ENCODE assay signal across 9 cellular contexts in the genomic region with DNA sequence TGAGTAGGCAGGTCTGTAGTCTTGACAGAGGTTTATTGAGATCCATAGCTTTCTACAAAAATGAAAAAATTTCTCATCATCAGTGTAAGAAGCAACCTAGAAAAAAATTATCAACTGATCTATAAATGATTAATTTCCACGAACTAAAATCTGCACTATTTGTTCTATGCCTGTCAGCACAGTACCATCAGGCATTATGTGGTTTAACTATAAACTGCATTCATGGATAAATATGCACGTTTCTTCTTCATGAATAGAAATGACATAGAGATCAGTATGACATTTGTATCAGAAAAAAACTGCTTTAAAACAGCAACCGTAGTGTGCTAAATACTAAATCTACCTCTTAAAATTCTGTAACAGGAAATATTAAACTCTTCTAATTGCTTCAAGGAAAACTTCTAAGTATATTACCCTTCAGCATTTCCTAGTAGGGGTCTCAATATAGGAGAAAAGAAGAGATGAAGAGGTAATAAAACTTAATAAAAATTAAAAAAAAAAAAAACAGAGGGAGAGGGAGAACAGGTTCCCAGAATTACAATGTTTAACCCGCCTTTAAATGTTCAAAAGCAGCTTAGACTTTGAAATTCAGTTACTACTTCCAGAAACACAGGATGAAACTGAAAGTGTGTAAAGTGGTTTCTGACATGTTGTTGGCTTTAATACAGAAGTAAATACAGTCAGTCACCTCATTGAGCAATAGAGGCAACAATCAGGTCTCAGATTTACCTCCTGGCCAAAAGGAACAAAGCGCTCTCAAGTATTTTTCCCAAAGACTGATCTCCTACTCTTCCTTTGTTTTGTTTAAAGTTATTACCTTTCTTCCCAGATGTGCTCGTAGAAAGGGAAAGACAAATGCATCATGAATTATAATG.
DNase-seq lines count a peak whose midpoint lies in the region; ATAC-seq and TF ChIP-seq lines count a peak whose summit lies in the region.
"Had no signal": no experiment of that assay in that cellular context is flagged by ENCODE, and none has a peak within 500 bp of the region (broad histone marks: within the 10 kb centered on the region; RNA-seq: fewer than 3 reads in every experiment).

No MANE protein-coding gene starts in this region.

- H3K4me2 ChIP-seq in neuronal stem cell (ENCODE audit: insufficient read depth, low read length, poor library complexity, severe bottlenecking), result no peak overlapping the region

- H3K27ac Mint-ChIP-seq in T-helper 1 cell treated with Interleukin-12 subunit alpha and Interleukin-12 subunit beta and Interleukin-4 antibody, amounts not matched to agents 30 μg/mL and 1 μg/mL, for 36 hours, result peak overlapping the region; percentile 59
- peak overlapping the region in 1 of 9 donors; percentile 84 for H3K27ac Mint-ChIP-seq in naive thymus-derived CD4-positive, alpha-beta T cell
- H3K27ac Mint-ChIP-seq in mesothelial cell of epicardium, result no peak overlapping the region
- H3K27ac Mint-ChIP-seq: stimulated activated naive CD8-positive, alpha-beta T cell treated with anti-CD3 and anti-CD28 coated beads, Interleukin-15, amount 100 ng/mL, for 72 hours had no signal

- no peak overlapping the region for H3K4me3 ChIP-seq in naive thymus-derived CD4-positive, alpha-beta T cell (ENCODE audit: low read length)
- no peak overlapping the region for H3K4me3 ChIP-seq in neuronal stem cell (ENCODE audit: low read length in 2 of 2)

- POLR2A ChIA-PET in naive thymus-derived CD4-positive, alpha-beta T cell (lab: Charles Lee), result no interaction called here

- no peak overlapping the region for H3K9ac ChIP-seq in neuronal stem cell (ENCODE audit: low read depth, low read length, poor library complexity)

- no peak for DNase-seq in naive thymus-derived CD4-positive, alpha-beta T cell
- DNase-seq in D341Med (ENCODE audit: low spot score), result no peak
- no peak for DNase-seq in activated CD4-positive, alpha-beta T cell treated with anti-CD3 and anti-CD28 coated beads for 1 hour
- DNase-seq in mesothelial cell of epicardium (ENCODE audit: low spot score in 2 of 2, unreplicated experiment in 2 of 2), result no peak
- no peak for DNase-seq in neuronal stem cell (ENCODE audit: low spot score)
- DNase-seq: stimulated activated naive CD8-positive, alpha-beta T cell treated with anti-CD3 and anti-CD28 coated beads, Interleukin-15, amount 100 ng/mL, for 72 hours had no signal

- no peak overlapping the region for H3K4ac ChIP-seq in neuronal stem cell (ENCODE audit: low read length)

- H3K9me3 Mint-ChIP-seq in T-helper 1 cell treated with Interleukin-12 subunit alpha and Interleukin-12 subunit beta and Interleukin-4 antibody, amounts not matched to agents 30 μg/mL and 1 μg/mL, for 36 hours, result peaks cover 9% of the 10 kb centered on the region
- peaks cover 0 to 9% (median 5%) of the 10 kb centered on the region in 11 donors for H3K9me3 Mint-ChIP-seq in naive thymus-derived CD4-positive, alpha-beta T cell
- H3K9me3 Mint-ChIP-seq in mesothelial cell of epicardium, result peaks cover 17% of the 10 kb centered on the region

- CTCF ChIA-PET in naive thymus-derived CD4-positive, alpha-beta T cell (lab: Charles Lee), result no interaction called here

- H3K36me3 Mint-ChIP-seq in T-helper 1 cell treated with Interleukin-12 subunit alpha and Interleukin-12 subunit beta and Interleukin-4 antibody, amounts not matched to agents 30 μg/mL and 1 μg/mL, for 36 hours (ENCODE audit: low read depth), result peaks cover 12% of the 10 kb centered on the region
- H3K36me3 Mint-ChIP-seq in naive thymus-derived CD4-positive, alpha-beta T cell, result peaks cover 0 to 18% (median 3%) of the 10 kb centered on the region in 5 donors
- peaks cover 15% of the 10 kb centered on the region for H3K36me3 Mint-ChIP-seq in mesothelial cell of epicardium

- H4K91ac ChIP-seq in neuronal stem cell (ENCODE audit: low read depth, low read length, poor library complexity), result no peak overlapping the region

- H3K18ac ChIP-seq in neuronal stem cell (ENCODE audit: low read length), result no peak overlapping the region

- no peak overlapping the region for H3K23ac ChIP-seq in neuronal stem cell (ENCODE audit: low read depth, low read length, poor library complexity)

- WGBS in neuronal stem cell (ENCODE audit: extremely low coverage in 2 of 2, insufficient read length in 2 of 2, insufficient replicate concordance in 1 of 2), 2 donors, result no CpG with 5 or more reads among the region's 6 CpGs

- H3K79me1 ChIP-seq in neuronal stem cell (ENCODE audit: low read depth, low read length), result no peaks in the 10 kb centered on the region

- no peak overlapping the region for H3K14ac ChIP-seq in neuronal stem cell (ENCODE audit: low read length)

- no peak overlapping the region for H2BK120ac ChIP-seq in neuronal stem cell (ENCODE audit: low read depth, low read length)

- no peak overlapping the region for H3K27ac ChIP-seq in naive thymus-derived CD4-positive, alpha-beta T cell (ENCODE audit: low read depth, low read length)
- no peak overlapping the region for H3K27ac ChIP-seq in neuronal stem cell (replicated peaks; ENCODE audit: low read length)

- peaks cover 37% of the 10 kb centered on the region for H3K4me1 Mint-ChIP-seq in T-helper 1 cell treated with Interleukin-12 subunit alpha and Interleukin-12 subunit beta and Interleukin-4 antibody, amounts not matched to agents 30 μg/mL and 1 μg/mL, for 36 hours (ENCODE audit: low read depth)
- H3K4me1 Mint-ChIP-seq in naive thymus-derived CD4-positive, alpha-beta T cell, result peaks cover 0 to 45% (median 9%) of the 10 kb centered on the region in 7 donors
- H3K4me1 Mint-ChIP-seq in mesothelial cell of epicardium, result peaks cover 11% of the 10 kb centered on the region
- H3K4me1 Mint-ChIP-seq: stimulated activated naive CD8-positive, alpha-beta T cell treated with anti-CD3 and anti-CD28 coated beads, Interleukin-15, amount 100 ng/mL, for 72 hours had no signal

- H3K36me3 ChIP-seq in naive thymus-derived CD4-positive, alpha-beta T cell (ENCODE audit: control insufficient read depth in 2 of 3, insufficient read depth in 3 of 3, low read length in 3 of 3), result no peaks in the 10 kb centered on the region
- H3K36me3 ChIP-seq in neuronal stem cell (replicated peaks in 1 of 2; ENCODE audit: control insufficient read depth in 2 of 2, insufficient read depth in 2 of 2, low read length in 2 of 2), result no peaks in the 10 kb centered on the region

- no peaks in the 10 kb centered on the region for H3K27me3 Mint-ChIP-seq in T-helper 1 cell treated with Interleukin-12 subunit alpha and Interleukin-12 subunit beta and Interleukin-4 antibody, amounts not matched to agents 30 μg/mL and 1 μg/mL, for 36 hours (ENCODE audit: low read depth)
- H3K27me3 Mint-ChIP-seq in naive thymus-derived CD4-positive, alpha-beta T cell, result no peaks in the 10 kb centered on the region
- H3K27me3 Mint-ChIP-seq in mesothelial cell of epicardium (ENCODE audit: low read depth), result no peaks in the 10 kb centered on the region
- H3K27me3 Mint-ChIP-seq: stimulated activated naive CD8-positive, alpha-beta T cell treated with anti-CD3 and anti-CD28 coated beads, Interleukin-15, amount 100 ng/mL, for 72 hours had no signal

- H2BK15ac ChIP-seq in neuronal stem cell (ENCODE audit: low read length), result no peak overlapping the region

- TF ChIP-seq CTCF in mesothelial cell of epicardium (IDR thresholded peaks at IDR 0.05; ENCODE audit: unreplicated experiment), result no peak

- no peak overlapping the region for H2AK5ac ChIP-seq in neuronal stem cell (ENCODE audit: low read depth, low read length)

- intact Hi-C loops in naive thymus-derived CD4-positive, alpha-beta T cell (cut with micrococcal nuclease), result loop anchor here in 1 of 2 donors (1.0 to 2.0 kb wide), 2 partner anchors 145 to 377 kb away; partner anchors contain the start of gene TDRD3

- no peaks in the 10 kb centered on the region for H3K4me1 ChIP-seq in naive thymus-derived CD4-positive, alpha-beta T cell (ENCODE audit: control insufficient read depth in 2 of 2, insufficient read depth in 2 of 2, low read length in 2 of 2)
- no peaks in the 10 kb centered on the region for H3K4me1 ChIP-seq in neuronal stem cell (ENCODE audit: control insufficient read depth in 2 of 2, insufficient read depth in 1 of 2, low read depth in 1 of 2, low read length in 2 of 2)

- H2BK5ac ChIP-seq in neuronal stem cell (ENCODE audit: low read length), result no peak overlapping the region

- peak; percentile 89 for ATAC-seq in GM19395 (IDR thresholded peaks at IDR 0.05; ENCODE audit: unreplicated experiment)
- peak; percentile 80 for ATAC-seq in HG03045 (IDR thresholded peaks at IDR 0.05; ENCODE audit: unreplicated experiment)
- ATAC-seq in naive thymus-derived CD4-positive, alpha-beta T cell, result peak; percentile 26
- ATAC-seq: stimulated activated naive CD8-positive, alpha-beta T cell treated with anti-CD3 and anti-CD28 coated beads, Interleukin-15, amount 100 ng/mL, for 72 hours had no signal

- no peak overlapping the region for H4K8ac ChIP-seq in neuronal stem cell (ENCODE audit: low read depth, low read length)

- H2BK12ac ChIP-seq in neuronal stem cell (ENCODE audit: low read length), result no peak overlapping the region

- H3K9me3 ChIP-seq in naive thymus-derived CD4-positive, alpha-beta T cell (ENCODE audit: control insufficient read depth in 2 of 3, low read length in 3 of 3), result no peaks in the 10 kb centered on the region
- H3K9me3 ChIP-seq in neuronal stem cell (replicated peaks in 1 of 2; ENCODE audit: control insufficient read depth in 2 of 2, insufficient read depth in 1 of 2, low read depth in 1 of 2, low read length in 2 of 2), result no peaks in the 10 kb centered on the region

- no peak overlapping the region for H2AFZ ChIP-seq in neuronal stem cell (ENCODE audit: low read length)

- H3K4me3 Mint-ChIP-seq in T-helper 1 cell treated with Interleukin-12 subunit alpha and Interleukin-12 subunit beta and Interleukin-4 antibody, amounts not matched to agents 30 μg/mL and 1 μg/mL, for 36 hours, result peak overlapping the region; percentile 51
- peak overlapping the region in 1 of 10 donors; percentile 69 for H3K4me3 Mint-ChIP-seq in naive thymus-derived CD4-positive, alpha-beta T cell
- H3K4me3 Mint-ChIP-seq in mesothelial cell of epicardium, result no peak overlapping the region
- H3K4me3 Mint-ChIP-seq: stimulated activated naive CD8-positive, alpha-beta T cell treated with anti-CD3 and anti-CD28 coated beads, Interleukin-15, amount 100 ng/mL, for 72 hours had no signal

- no peaks in the 10 kb centered on the region for H3K27me3 ChIP-seq in naive thymus-derived CD4-positive, alpha-beta T cell (ENCODE audit: control insufficient read depth in 2 of 2, insufficient read depth in 2 of 2, low read length in 2 of 2)
- no peaks in the 10 kb centered on the region for H3K27me3 ChIP-seq in neuronal stem cell (ENCODE audit: control insufficient read depth in 3 of 3, insufficient read depth in 3 of 3, low read depth in 1 of 3, low read length in 3 of 3)

Comparison
In these comparisons a context has a peak if more than half of its experiments do, and no peak if none do; other contexts are left out.
1. ATAC-seq: peak in every context shown above with its lines; median percentile 89 in GM19395; 80 in HG03045; 26 in naive thymus-derived CD4-positive, alpha-beta T cell.